1 cellular context compared by ENCODE assay signal in genomic region chr7:29684787-29685650, GRCh38.
TF ChIP-seq lines count a peak whose summit lies in the region.

No MANE protein-coding gene starts in this region.

TF ChIP-seq in GM23338, 12 proteins besides CTCF, POLR2A, EP300 and RAD21 (continued from another document):
- TF ChIP-seq, protein P1, sequence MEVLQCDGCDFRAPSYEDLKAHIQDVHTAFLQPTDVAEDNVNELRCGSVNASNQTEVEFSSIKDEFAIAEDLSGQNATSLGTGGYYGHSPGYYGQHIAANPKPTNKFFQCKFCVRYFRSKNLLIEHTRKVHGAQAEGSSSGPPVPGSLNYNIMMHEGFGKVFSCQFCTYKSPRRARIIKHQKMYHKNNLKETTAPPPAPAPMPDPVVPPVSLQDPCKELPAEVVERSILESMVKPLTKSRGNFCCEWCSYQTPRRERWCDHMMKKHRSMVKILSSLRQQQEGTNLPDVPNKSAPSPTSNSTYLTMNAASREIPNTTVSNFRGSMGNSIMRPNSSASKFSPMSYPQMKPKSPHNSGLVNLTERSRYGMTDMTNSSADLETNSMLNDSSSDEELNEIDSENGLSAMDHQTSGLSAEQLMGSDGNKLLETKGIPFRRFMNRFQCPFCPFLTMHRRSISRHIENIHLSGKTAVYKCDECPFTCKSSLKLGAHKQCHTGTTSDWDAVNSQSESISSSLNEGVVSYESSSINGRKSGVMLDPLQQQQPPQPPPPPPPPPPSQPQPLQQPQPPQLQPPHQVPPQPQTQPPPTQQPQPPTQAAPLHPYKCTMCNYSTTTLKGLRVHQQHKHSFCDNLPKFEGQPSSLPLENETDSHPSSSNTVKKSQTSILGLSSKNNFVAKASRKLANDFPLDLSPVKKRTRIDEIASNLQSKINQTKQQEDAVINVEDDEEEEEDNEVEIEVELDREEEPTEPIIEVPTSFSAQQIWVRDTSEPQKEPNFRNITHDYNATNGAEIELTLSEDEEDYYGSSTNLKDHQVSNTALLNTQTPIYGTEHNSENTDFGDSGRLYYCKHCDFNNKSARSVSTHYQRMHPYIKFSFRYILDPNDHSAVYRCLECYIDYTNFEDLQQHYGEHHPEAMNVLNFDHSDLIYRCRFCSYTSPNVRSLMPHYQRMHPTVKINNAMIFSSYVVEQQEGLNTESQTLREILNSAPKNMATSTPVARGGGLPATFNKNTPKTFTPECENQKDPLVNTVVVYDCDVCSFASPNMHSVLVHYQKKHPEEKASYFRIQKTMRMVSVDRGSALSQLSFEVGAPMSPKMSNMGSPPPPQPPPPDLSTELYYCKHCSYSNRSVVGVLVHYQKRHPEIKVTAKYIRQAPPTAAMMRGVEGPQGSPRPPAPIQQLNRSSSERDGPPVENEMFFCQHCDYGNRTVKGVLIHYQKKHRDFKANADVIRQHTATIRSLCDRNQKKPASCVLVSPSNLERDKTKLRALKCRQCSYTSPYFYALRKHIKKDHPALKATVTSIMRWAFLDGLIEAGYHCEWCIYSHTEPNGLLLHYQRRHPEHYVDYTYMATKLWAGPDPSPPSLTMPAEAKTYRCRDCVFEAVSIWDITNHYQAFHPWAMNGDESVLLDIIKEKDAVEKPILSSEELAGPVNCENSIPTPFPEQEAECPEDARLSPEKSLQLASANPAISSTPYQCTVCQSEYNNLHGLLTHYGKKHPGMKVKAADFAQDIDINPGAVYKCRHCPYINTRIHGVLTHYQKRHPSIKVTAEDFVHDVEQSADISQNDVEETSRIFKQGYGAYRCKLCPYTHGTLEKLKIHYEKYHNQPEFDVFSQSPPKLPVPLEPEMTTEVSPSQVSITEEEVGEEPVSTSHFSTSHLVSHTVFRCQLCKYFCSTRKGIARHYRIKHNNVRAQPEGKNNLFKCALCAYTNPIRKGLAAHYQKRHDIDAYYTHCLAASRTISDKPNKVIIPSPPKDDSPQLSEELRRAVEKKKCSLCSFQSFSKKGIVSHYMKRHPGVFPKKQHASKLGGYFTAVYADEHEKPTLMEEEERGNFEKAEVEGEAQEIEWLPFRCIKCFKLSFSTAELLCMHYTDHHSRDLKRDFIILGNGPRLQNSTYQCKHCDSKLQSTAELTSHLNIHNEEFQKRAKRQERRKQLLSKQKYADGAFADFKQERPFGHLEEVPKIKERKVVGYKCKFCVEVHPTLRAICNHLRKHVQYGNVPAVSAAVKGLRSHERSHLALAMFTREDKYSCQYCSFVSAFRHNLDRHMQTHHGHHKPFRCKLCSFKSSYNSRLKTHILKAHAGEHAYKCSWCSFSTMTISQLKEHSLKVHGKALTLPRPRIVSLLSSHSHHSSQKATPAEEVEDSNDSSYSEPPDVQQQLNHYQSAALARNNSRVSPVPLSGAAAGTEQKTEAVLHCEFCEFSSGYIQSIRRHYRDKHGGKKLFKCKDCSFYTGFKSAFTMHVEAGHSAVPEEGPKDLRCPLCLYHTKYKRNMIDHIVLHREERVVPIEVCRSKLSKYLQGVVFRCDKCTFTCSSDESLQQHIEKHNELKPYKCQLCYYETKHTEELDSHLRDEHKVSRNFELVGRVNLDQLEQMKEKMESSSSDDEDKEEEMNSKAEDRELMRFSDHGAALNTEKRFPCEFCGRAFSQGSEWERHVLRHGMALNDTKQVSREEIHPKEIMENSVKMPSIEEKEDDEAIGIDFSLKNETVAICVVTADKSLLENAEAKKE (CRISPR knock-in tag; IDR thresholded peaks at IDR 0.05) = no peak
- TF ChIP-seq ZNF331 (CRISPR knock-in tag; IDR thresholded peaks at IDR 0.05; ENCODE audit: low read depth) (no peak), CREB1 (CRISPR knock-in tag; IDR thresholded peaks at IDR 0.05; ENCODE audit: low read depth) (no peak), POLR2AphosphoS5 (IDR thresholded peaks at IDR 0.05; ENCODE audit: low read depth) (no peak), ETS1 (IDR thresholded peaks at IDR 0.05) (no peak), ZNF114 (CRISPR knock-in tag; IDR thresholded peaks at IDR 0.05) (no peak), NANOG (IDR thresholded peaks at IDR 0.05; ENCODE audit: borderline replicate concordance) (no peak), EZH2phosphoT487 (IDR thresholded peaks at IDR 0.05; ENCODE audit: unreplicated experiment) (no peak), EZH2 (IDR thresholded peaks at IDR 0.05; ENCODE audit: low read depth, unreplicated experiment) (no peak), STAT1 (IDR thresholded peaks at IDR 0.05; ENCODE audit: unreplicated experiment) (no peak)
